22 cellular contexts compared by ENCODE assay signal in genomic region chr16:84247844-84248243, GRCh38. TPM values are rescaled to one million over a fixed set of nuclear protein-coding genes. Genes with fewer than 3 reads are reported as not detected.
DNase-seq lines count a peak whose midpoint lies in the region; TF ChIP-seq lines count a peak whose summit lies in the region.
"Had no signal": no experiment of that assay in that cellular context is flagged by ENCODE, and none has a peak within 500 bp of the region (broad histone marks: within the 10 kb centered on the region; RNA-seq: fewer than 3 reads in every experiment).

No MANE protein-coding gene starts in this region.

- H3K4me1 ChIP-seq in HEK293 (ENCODE audit: control insufficient read depth, insufficient read depth, low read length) = no peaks in the 10 kb centered on the region
- peaks cover 21% of the 10 kb centered on the region for H3K4me1 ChIP-seq in SJCRH30
- no peaks in the 10 kb centered on the region for H3K4me1 ChIP-seq in sigmoid colon
- H3K4me1 ChIP-seq: left ventricle myocardium inferior, SJSA1 had no signal

- H3K4me1 Mint-ChIP-seq in type B pancreatic cell (ENCODE audit: unreplicated experiment) = peaks cover 14% of the 10 kb centered on the region

- no peaks in the 10 kb centered on the region for H3K9me3 ChIP-seq in HEK293 (ENCODE audit: control insufficient read depth, insufficient read depth, low read depth, low read length)
- H3K9me3 ChIP-seq in SJCRH30 (replicated peaks) = no peaks in the 10 kb centered on the region
- H3K9me3 ChIP-seq in sigmoid colon = peaks cover 0 to 4% (median 0%) of the 10 kb centered on the region in 4 donors
- H3K9me3 ChIP-seq: SJSA1 had no signal

- TF ChIP-seq EP300 in sigmoid colon (IDR thresholded peaks at IDR 0.05) = no peak

- H3K27ac ChIP-seq in HEK293 (ENCODE audit: extremely low read depth, low read depth, low read length) = no peak overlapping the region
- H3K27ac ChIP-seq in SJCRH30 = peak overlapping the region; percentile 88
- no peak overlapping the region for H3K27ac ChIP-seq in sigmoid colon
- H3K27ac ChIP-seq: left ventricle myocardium inferior, SJSA1 had no signal

- POLR2A ChIA-PET in HEK293 (lab: Yijun Ruan, JAX) = no interaction called here

- DNase-seq in Caki2 (ENCODE audit: low read depth) (peak; percentile 69), SJCRH30 (no peak), kidney epithelial cell (ENCODE audit: low read depth) (peak; percentile 31), NAMALWA (ENCODE audit: low spot score) (no peak), sigmoid colon (no peak), type B pancreatic cell (ENCODE audit: extremely low spot score, unreplicated experiment) (no peak)
- no peak for DNase-seq in activated T-cell treated with anti-CD3 and anti-CD28 coated beads, Interleukin-2, amount 50 U/mL, for 48 hours
- DNase-seq: activated CD4-positive, CD25-positive, alpha-beta regulatory T cell treated with anti-CD3 and anti-CD28 coated beads, Interleukin-2, amount 50 U/mL, for 72 hours; activated effector memory CD4-positive, alpha-beta T cell treated with Interleukin-2 at 50 U/mL for 16 hours; amygdala; left ventricle myocardium inferior; NCI-H146; NCI-H446 treated with DMSO at 0.1 percent for 48 hours; occipital lobe; right cardiac atrium; stimulated activated CD4-positive, alpha-beta T cell treated with anti-CD3 and anti-CD28 coated beads, Interleukin-1b, Interleukin-23, amount 100 ng/mL, for 48 hours; T1000 had no signal

- no peak overlapping the region for H3K27ac Mint-ChIP-seq in type B pancreatic cell

- H3K27me3 ChIP-seq in SJCRH30 (no peaks in the 10 kb centered on the region), kidney epithelial cell (ENCODE audit: control insufficient read depth, insufficient read depth, low read length) (peaks cover 9% of the 10 kb centered on the region), sigmoid colon (no peaks in the 10 kb centered on the region)
- H3K27me3 ChIP-seq: SJSA1 had no signal

- H3K4me3 Mint-ChIP-seq in type B pancreatic cell = no peak overlapping the region

- peaks cover 8% of the 10 kb centered on the region for H3K9me3 Mint-ChIP-seq in type B pancreatic cell

- CTCF ChIA-PET in HEK293 (lab: Yijun Ruan, JAX) = interaction anchor here (0.9 kb wide), 1 partner anchor 8 kb away, joined by 3 read pairs; the partner anchor contains the start of gene KCNG4

- H3K4me3 ChIP-seq in HEK293 (ENCODE audit: low read depth, low read length) (no peak overlapping the region), SJCRH30 (no peak overlapping the region), kidney epithelial cell (ENCODE audit: low read depth, low read length) (no peak overlapping the region), sigmoid colon (no peak overlapping the region)
- H3K4me3 ChIP-seq: left ventricle myocardium inferior, SJSA1 had no signal

- intact Hi-C loops in sigmoid colon (cut with DNase I) = no loop called here

- peaks cover 6% of the 10 kb centered on the region for H3K27me3 Mint-ChIP-seq in type B pancreatic cell

- in situ Hi-C loops in Caki2 (cut with HindIII; ENCODE audit: low pct_unique_long_range_greater_than_20kb, low sequenced_read_pairs) = no loop called here

- H3K36me3 ChIP-seq in HEK293 (ENCODE audit: control insufficient read depth in 2 of 2, insufficient read depth in 1 of 2, low read length in 2 of 2) (no peaks in the 10 kb centered on the region), SJCRH30 (no peaks in the 10 kb centered on the region), kidney epithelial cell (ENCODE audit: control insufficient read depth, insufficient read depth, low read length) (no peaks in the 10 kb centered on the region), sigmoid colon (no peaks in the 10 kb centered on the region)
- H3K36me3 ChIP-seq: left ventricle myocardium inferior, SJSA1 had no signal

- TF ChIP-seq POLR2A in sigmoid colon (IDR thresholded peaks at IDR 0.05) = no peak

- TF ChIP-seq CTCF in HEK293 (tag by site-specific recombination; IDR thresholded peaks at IDR 0.05) = no peak
- TF ChIP-seq CTCF in kidney epithelial cell (IDR thresholded peaks at IDR 0.05; ENCODE audit: insufficient read depth, low read length, poor library complexity, severe bottlenecking) = no peak
- no peak for TF ChIP-seq CTCF in sigmoid colon (IDR thresholded peaks at IDR 0.05)
- no peak for TF ChIP-seq CTCF in type B pancreatic cell (conservative IDR thresholded peaks at IDR 0.05)

- WGBS in sigmoid colon, 2 donors = 88% methylated on average over 5 of the region's 5 CpGs

- no peaks in the 10 kb centered on the region for H3K36me3 Mint-ChIP-seq in type B pancreatic cell

TF ChIP-seq in HEK293, 187 proteins besides CTCF, POLR2A, EP300 and RAD21:
- TF ChIP-seq ZNF140 (tag by site-specific recombination; IDR thresholded peaks at IDR 0.05) (peak; percentile 92), ZFP41 (tag by site-specific recombination; IDR thresholded peaks at IDR 0.05; ENCODE audit: borderline replicate concordance) (no peak)

RNA-seq across cellular contexts. Expression of gene KCNG4, which starts 8.0 kb away (rescaled TPM):
- total RNA-seq in Caki2 (2014; rRNA removed; shearing (Covaris generic); ENCODE audit: low replicate concordance) = not detected in 2 replicates
- total RNA-seq in SJCRH30 (2014; rRNA removed; shearing (Covaris generic)) = 2.1 and 2.4 TPM in 2 replicates
- total RNA-seq in kidney epithelial cell (not detected in 2 replicates), sigmoid colon (not detected), type B pancreatic cell (ENCODE audit: low replicate concordance) (0.12 and 0.17 TPM in 2 replicates)
- polyA plus RNA-seq in sigmoid colon = not detected
- total RNA-seq: chondrocyte, fibroblast of villous mesenchyme, left ventricle myocardium inferior, mucosa of gallbladder, occipital lobe, right cardiac atrium, SJSA1 had no signal
- polyA plus RNA-seq: right cardiac atrium had no signal

RNA-seq across cellular contexts. Expression of gene WFDC1, which starts 46.8 kb away (rescaled TPM):
- total RNA-seq in Caki2 (2014; rRNA removed; shearing (Covaris generic); ENCODE audit: low replicate concordance) = not detected in 2 replicates
- 0.43 and 0.49 TPM in 2 replicates for total RNA-seq in SJCRH30 (2014; rRNA removed; shearing (Covaris generic))
- total RNA-seq in kidney epithelial cell = 0.29 TPM in 1 of 2 replicates, not detected in the other
- total RNA-seq in sigmoid colon = 100 to 1,000 TPM in 2 of 4 donors, 10 to 100 TPM in 2; 15.3 to 173 (median 103) TPM
- 1 to 10 TPM; 3.0 to 6.6 (median 3.7) TPM for polyA plus RNA-seq in sigmoid colon
- total RNA-seq in type B pancreatic cell (ENCODE audit: low replicate concordance) = 0.95 and 2.0 TPM in 2 replicates

RNA-seq across cellular contexts. Expression of gene ADAD2, which starts 56.9 kb away (rescaled TPM):
- total RNA-seq in Caki2 (2014; rRNA removed; shearing (Covaris generic); ENCODE audit: low replicate concordance) = not detected in 2 replicates
- total RNA-seq in SJCRH30 (2014; rRNA removed; shearing (Covaris generic)) = 0.22 and 0.71 TPM in 2 replicates
- total RNA-seq in kidney epithelial cell = not detected in 2 replicates
- under 1 TPM in 2 of 4 donors, not detected in 2; 0.36 to 0.83 TPM for total RNA-seq in sigmoid colon
- under 1 TPM in 1 of 3 donors, not detected in 2; 0.29 TPM for polyA plus RNA-seq in sigmoid colon
- total RNA-seq in type B pancreatic cell (ENCODE audit: low replicate concordance) = not detected in 2 replicates
- total RNA-seq: chondrocyte, fibroblast of villous mesenchyme, occipital lobe, SJSA1 had no signal

Comparison
In these comparisons a context has a peak if more than half of its experiments do, and no peak if none do; other contexts are left out.
1. DNase-seq: peak in Caki2 (single experiment) and kidney epithelial cell (single experiment); none in SJCRH30 (0 of 2), NAMALWA (single experiment), sigmoid colon (single experiment), type B pancreatic cell (single experiment) and activated T-cell treated with anti-CD3 and anti-CD28 coated beads, Interleukin-2, amount 50 U/mL, for 48 hours (0 of 2).